Comparison of ENCODE assay signal across 1 cellular context in the genomic region with DNA sequence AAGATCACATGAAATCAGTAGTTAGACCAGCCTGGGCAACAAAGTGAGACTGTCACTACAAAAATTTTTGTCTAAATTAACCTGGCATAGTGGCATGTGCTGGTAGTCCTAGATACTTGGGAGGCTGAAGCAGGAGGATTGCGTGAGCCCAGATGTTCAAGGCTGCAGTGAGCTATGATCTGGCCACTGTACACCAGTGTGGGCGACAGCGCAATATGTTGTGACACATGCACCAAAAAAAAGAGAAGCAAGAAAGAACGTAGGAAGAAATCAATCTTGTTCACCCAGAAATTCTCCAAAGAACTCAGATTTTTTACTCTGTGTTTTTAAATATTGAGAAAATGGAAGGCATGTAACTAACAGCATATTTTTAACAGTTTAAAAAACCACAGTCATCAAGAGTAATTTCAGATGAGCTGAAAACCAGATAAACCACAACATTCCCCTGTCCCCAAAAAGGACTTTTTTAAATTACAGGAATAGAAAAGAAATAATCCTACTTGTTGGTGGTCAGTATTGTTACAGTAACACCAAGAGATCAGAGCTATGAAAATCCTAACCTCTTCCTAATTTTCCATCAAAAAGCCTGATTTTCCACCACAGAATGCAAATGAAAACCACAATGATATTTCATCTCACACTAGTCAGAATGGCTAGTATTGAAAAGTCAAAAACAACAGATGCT.
TF ChIP-seq lines count a peak whose summit lies in the region.

No MANE protein-coding gene starts in this region.

TF ChIP-seq in HepG2, 621 proteins besides CTCF, POLR2A, EP300 and RAD21 (continued from another document):
- no peak for TF ChIP-seq ZBTB40 (IDR thresholded peaks at IDR 0.05)
- no peak for TF ChIP-seq ZBTB40 (CRISPR knock-in tag; IDR thresholded peaks at IDR 0.05)
- TF ChIP-seq U2AF1 (optimal IDR thresholded peaks at IDR 0.05; ENCODE audit: low read depth, low read length) = no peak
- TF ChIP-seq, protein P1, sequence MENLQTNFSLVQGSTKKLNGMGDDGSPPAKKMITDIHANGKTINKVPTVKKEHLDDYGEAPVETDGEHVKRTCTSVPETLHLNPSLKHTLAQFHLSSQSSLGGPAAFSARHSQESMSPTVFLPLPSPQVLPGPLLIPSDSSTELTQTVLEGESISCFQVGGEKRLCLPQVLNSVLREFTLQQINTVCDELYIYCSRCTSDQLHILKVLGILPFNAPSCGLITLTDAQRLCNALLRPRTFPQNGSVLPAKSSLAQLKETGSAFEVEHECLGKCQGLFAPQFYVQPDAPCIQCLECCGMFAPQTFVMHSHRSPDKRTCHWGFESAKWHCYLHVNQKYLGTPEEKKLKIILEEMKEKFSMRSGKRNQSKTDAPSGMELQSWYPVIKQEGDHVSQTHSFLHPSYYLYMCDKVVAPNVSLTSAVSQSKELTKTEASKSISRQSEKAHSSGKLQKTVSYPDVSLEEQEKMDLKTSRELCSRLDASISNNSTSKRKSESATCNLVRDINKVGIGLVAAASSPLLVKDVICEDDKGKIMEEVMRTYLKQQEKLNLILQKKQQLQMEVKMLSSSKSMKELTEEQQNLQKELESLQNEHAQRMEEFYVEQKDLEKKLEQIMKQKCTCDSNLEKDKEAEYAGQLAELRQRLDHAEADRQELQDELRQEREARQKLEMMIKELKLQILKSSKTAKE (CRISPR knock-in tag; IDR thresholded peaks at IDR 0.05; ENCODE audit: borderline replicate concordance) = no peak
- no peak for TF ChIP-seq ZNF749 (CRISPR knock-in tag; IDR thresholded peaks at IDR 0.05; ENCODE audit: borderline replicate concordance)
- TF ChIP-seq FOXK1 (CRISPR knock-in tag; IDR thresholded peaks at IDR 0.05; ENCODE audit: borderline replicate concordance, low read depth) = no peak
- TF ChIP-seq JARID2 (CRISPR knock-in tag; IDR thresholded peaks at IDR 0.05; ENCODE audit: insufficient replicate concordance) = no peak
- TF ChIP-seq SMARCE1 (IDR thresholded peaks at IDR 0.05; ENCODE audit: borderline replicate concordance) = no peak
- no peak for TF ChIP-seq ZFX (CRISPR knock-in tag; IDR thresholded peaks at IDR 0.05; ENCODE audit: low read depth)
